ENCODE assay signal across 12 cellular contexts in genomic region chr10:459743-460142, GRCh38.
DNase-seq lines count a peak whose midpoint lies in the region; ATAC-seq and TF ChIP-seq lines count a peak whose summit lies in the region.
"Had no signal": no experiment of that assay in that cellular context is flagged by ENCODE, and none has a peak within 500 bp of the region (broad histone marks: within the 10 kb centered on the region; RNA-seq: fewer than 3 reads in every experiment).

No MANE protein-coding gene starts in this region.

- H3K27me3 ChIP-seq in naive thymus-derived CD4-positive, alpha-beta T cell (ENCODE audit: control insufficient read depth in 2 of 2, insufficient read depth in 2 of 2, low read length in 2 of 2): no peaks in the 10 kb centered on the region
- H3K27me3 ChIP-seq in dorsolateral prefrontal cortex: no peaks in the 10 kb centered on the region
- H3K27me3 ChIP-seq: BE2C had no signal

- CTCF ChIA-PET in HEK293 (lab: Yijun Ruan, JAX): interaction anchor here (0.6 to 0.7 kb wide), 3 partner anchors 9 to 76 kb away, joined by 3 to 4 read pairs (median 3); no protein-coding TSS in a partner anchor
- CTCF ChIA-PET in naive thymus-derived CD4-positive, alpha-beta T cell (lab: Charles Lee): interaction anchor here (1.0 kb wide), 1 partner anchor 11 kb away, joined by 3 read pairs; no protein-coding TSS in a partner anchor

- peaks cover 0 to 16% (median 5%) of the 10 kb centered on the region in 11 donors for H3K9me3 Mint-ChIP-seq in naive thymus-derived CD4-positive, alpha-beta T cell

- no peaks in the 10 kb centered on the region for H3K9me3 ChIP-seq in HEK293 (ENCODE audit: control insufficient read depth, insufficient read depth, low read depth, low read length)
- no peaks in the 10 kb centered on the region for H3K9me3 ChIP-seq in naive thymus-derived CD4-positive, alpha-beta T cell (ENCODE audit: control insufficient read depth in 2 of 3, low read length in 3 of 3)
- H3K9me3 ChIP-seq: A549, BE2C had no signal

- no peak for TF ChIP-seq CTCF in HEK293 (tag by site-specific recombination; IDR thresholded peaks at IDR 0.05)
- TF ChIP-seq CTCF in coronary artery (IDR thresholded peaks at IDR 0.05): no peak
- no peak for TF ChIP-seq CTCF in GM20000 (IDR thresholded peaks at IDR 0.05; ENCODE audit: extremely low read depth, missing control alignments)
- TF ChIP-seq CTCF in dorsolateral prefrontal cortex (IDR thresholded peaks at IDR 0.05 in 54 of 56, conservative IDR thresholded peaks at IDR 0.05 in 2 of 56; ENCODE audit: low read depth in 1 of 56, partially characterized antibody in 56 of 56): no peak

- peaks cover 0 to 26% (median 4%) of the 10 kb centered on the region in 5 donors for H3K27me3 Mint-ChIP-seq in naive thymus-derived CD4-positive, alpha-beta T cell

- intact Hi-C loops in naive thymus-derived CD4-positive, alpha-beta T cell (cut with micrococcal nuclease): no loop called here
- intact Hi-C loops in dorsolateral prefrontal cortex (cut with DNase I): loop anchor here in 1 of 2 donors (10.0 kb wide), 1 partner anchor 235 kb away; no protein-coding TSS in a partner anchor

- H3K4me1 Mint-ChIP-seq in naive thymus-derived CD4-positive, alpha-beta T cell: peaks cover 4 to 36% (median 29%) of the 10 kb centered on the region in 7 donors

- H3K36me3 Mint-ChIP-seq in naive thymus-derived CD4-positive, alpha-beta T cell: peaks cover 2 to 19% (median 12%) of the 10 kb centered on the region in 5 donors

- DNase-seq in coronary artery (ENCODE audit: low spot score) (peak; percentile 14), GM20000 (ENCODE audit: low spot score) (no peak), dorsolateral prefrontal cortex (no peak)
- DNase-seq in naive thymus-derived CD4-positive, alpha-beta T cell: no peak
- no peak for DNase-seq in activated CD4-positive, alpha-beta T cell treated with anti-CD3 and anti-CD28 coated beads for 4 hours
- no peak for DNase-seq in stimulated activated naive CD4-positive, alpha-beta T cell treated with Interleukin-2 at 50 U/mL for 16 hours (lab: John Stamatoyannopoulos, UW)
- DNase-seq: BE2C, DMS53, GF-D8 had no signal

- peak overlapping the region in 1 of 10 donors; percentile 46 for H3K4me3 Mint-ChIP-seq in naive thymus-derived CD4-positive, alpha-beta T cell

- no peak for ATAC-seq in naive thymus-derived CD4-positive, alpha-beta T cell
- ATAC-seq: A549, HepG2 had no signal

- peaks cover 0 to 10% of the 10 kb centered on the region in 2 experiments; a peak in 1 of 3 replicates for H3K36me3 ChIP-seq in HEK293 (ENCODE audit: control insufficient read depth in 2 of 2, insufficient read depth in 1 of 2, low read length in 2 of 2)
- no peaks in the 10 kb centered on the region for H3K36me3 ChIP-seq in naive thymus-derived CD4-positive, alpha-beta T cell (ENCODE audit: control insufficient read depth in 2 of 3, insufficient read depth in 3 of 3, low read length in 3 of 3)
- H3K36me3 ChIP-seq: BE2C had no signal

- H3K4me3 ChIP-seq in HEK293 (ENCODE audit: low read depth, low read length) (no peak overlapping the region), coronary artery (no peak overlapping the region), dorsolateral prefrontal cortex (no peak overlapping the region)
- no peak overlapping the region for H3K4me3 ChIP-seq in naive thymus-derived CD4-positive, alpha-beta T cell (ENCODE audit: low read length)
- H3K4me3 ChIP-seq: A549 had no signal

- peak overlapping the region in 5 of 9 donors; percentile 23 to 78 (median 41) for H3K27ac Mint-ChIP-seq in naive thymus-derived CD4-positive, alpha-beta T cell

- no peak overlapping the region for H3K27ac ChIP-seq in HEK293 (ENCODE audit: extremely low read depth, low read depth, low read length)
- no peak overlapping the region for H3K27ac ChIP-seq in coronary artery
- no peak overlapping the region for H3K27ac ChIP-seq in naive thymus-derived CD4-positive, alpha-beta T cell (ENCODE audit: low read depth, low read length)
- peak overlapping the region in 1 of 59 donors; percentile 45 for H3K27ac ChIP-seq in dorsolateral prefrontal cortex
- H3K27ac ChIP-seq: A549 had no signal

- POLR2A ChIA-PET in HEK293 (lab: Yijun Ruan, JAX): no interaction called here
- POLR2A ChIA-PET in naive thymus-derived CD4-positive, alpha-beta T cell (lab: Charles Lee): interaction anchor here (1.0 to 2.0 kb wide), 3 partner anchors 10 to 13 kb away, joined by 3 to 7 read pairs (median 5); no protein-coding TSS in a partner anchor

- H3K4me1 ChIP-seq in HEK293 (ENCODE audit: control insufficient read depth, insufficient read depth, low read length): no peaks in the 10 kb centered on the region; the same call in 1 of the 2 replicates
- peaks cover 0 to 12% of the 10 kb centered on the region in 2 donors for H3K4me1 ChIP-seq in naive thymus-derived CD4-positive, alpha-beta T cell (ENCODE audit: control insufficient read depth in 2 of 2, insufficient read depth in 2 of 2, low read length in 2 of 2)

TF ChIP-seq in HEK293, 187 proteins besides CTCF, POLR2A, EP300 and RAD21:
- TF ChIP-seq ZBTB6 (tag by site-specific recombination; IDR thresholded peaks at IDR 0.05) (peak; percentile 67; the same call in 1 of the 2 replicates), ZBTB1 (tag by site-specific recombination; IDR thresholded peaks at IDR 0.05) (no peak), PBX3 (CRISPR knock-in tag; IDR thresholded peaks at IDR 0.05) (no peak), ZNF140 (tag by site-specific recombination; IDR thresholded peaks at IDR 0.05) (no peak), SCRT2 (tag by site-specific recombination; IDR thresholded peaks at IDR 0.05) (peak; percentile 72), SCRT1 (tag by site-specific recombination; IDR thresholded peaks at IDR 0.05; ENCODE audit: borderline replicate concordance) (peak; percentile 84)
